ENCODE assay signal across 8 cellular contexts in the genomic region with DNA sequence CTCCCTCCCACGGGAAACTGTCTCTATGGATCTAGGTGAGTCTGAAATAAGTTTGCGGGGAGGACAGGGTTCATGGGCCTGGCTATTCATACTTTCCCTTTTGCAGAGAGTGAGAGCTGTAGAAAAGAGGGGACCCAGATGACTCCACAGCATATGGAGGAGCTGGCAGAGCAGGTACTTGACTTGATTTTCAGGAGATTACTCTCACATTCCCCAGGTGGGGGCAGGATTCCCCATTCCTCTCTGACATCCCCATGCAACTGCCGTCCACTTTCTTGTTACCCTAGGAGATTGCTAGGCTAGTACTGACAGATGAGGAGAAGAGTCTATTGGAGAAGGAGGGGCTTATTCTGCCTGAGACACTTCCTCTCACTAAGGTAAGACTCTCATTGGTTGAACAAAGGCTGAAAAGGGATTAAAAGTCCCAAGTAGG. TPM values are rescaled to one million over a fixed set of nuclear protein-coding genes. Genes with fewer than 3 reads are reported as not detected.
DNase-seq lines count a peak whose midpoint lies in the region; ATAC-seq, FAIRE-seq and TF ChIP-seq lines count a peak whose summit lies in the region.

No MANE protein-coding gene starts in this region.

- WGBS in hepatocyte (ENCODE audit: low lambda C conversion rate, missing lambda C conversion rate) = 2% methylated on average over 3 of the region's 3 CpGs
- WGBS in small intestine, 3 donors = 4 to 6% (median 4%) methylated on average over 3 of the region's 3 CpGs

- peak; percentile 13 for TF ChIP-seq CTCF in hepatocyte (IDR thresholded peaks at IDR 0.05; ENCODE audit: poor library complexity)

- in situ Hi-C loops in ACHN (cut with HindIII; ENCODE audit: low pct_ligation_motif_present, low pct_unique_long_range_greater_than_20kb, low sequenced_read_pairs) = no loop called here

- no peaks in the 10 kb centered on the region for H3K27me3 ChIP-seq in hepatocyte
- no peaks in the 10 kb centered on the region for H3K27me3 ChIP-seq in small intestine (ENCODE audit: control insufficient read depth in 2 of 2, insufficient read depth in 2 of 2, low read length in 2 of 2)

- H3K4me1 ChIP-seq in hepatocyte (ENCODE audit: insufficient read depth) (peaks cover 44% of the 10 kb centered on the region), small intestine (ENCODE audit: control insufficient read depth in 2 of 2, insufficient read depth in 1 of 2, low read depth in 1 of 2, low read length in 1 of 2) (peaks cover 10 to 19% of the 10 kb centered on the region in 2 donors)

- H3K36me3 ChIP-seq in hepatocyte (replicated peaks; ENCODE audit: insufficient read depth, low read depth) (no peaks in the 10 kb centered on the region), small intestine (ENCODE audit: control insufficient read depth in 2 of 2, insufficient read depth in 2 of 2, low read length in 2 of 2) (peaks cover 9 to 20% of the 10 kb centered on the region in 2 donors)

- no peaks in the 10 kb centered on the region for H3K9me3 ChIP-seq in hepatocyte (ENCODE audit: low read depth)
- H3K9me3 ChIP-seq in small intestine (ENCODE audit: control insufficient read depth, low read depth) = no peaks in the 10 kb centered on the region

- peaks cover 43% of the 10 kb centered on the region for H3K36me3 Mint-ChIP-seq in activated T-helper 17 cell treated with anti-CD3 and anti-CD28 coated beads, Interleukin-2, amount 50 U/mL, for 72 hours (ENCODE audit: low read depth)

- peaks cover 61% of the 10 kb centered on the region for H3K79me2 ChIP-seq in hepatocyte

- no peaks in the 10 kb centered on the region for H3K9me3 Mint-ChIP-seq in activated T-helper 17 cell treated with anti-CD3 and anti-CD28 coated beads, Interleukin-2, amount 50 U/mL, for 72 hours

- H3K27me3 Mint-ChIP-seq in activated T-helper 17 cell treated with anti-CD3 and anti-CD28 coated beads, Interleukin-2, amount 50 U/mL, for 72 hours = no peaks in the 10 kb centered on the region

- H3K9me2 ChIP-seq in hepatocyte (replicated peaks; ENCODE audit: insufficient read depth) = no peaks in the 10 kb centered on the region

- peak overlapping the region; percentile 51 for H2AFZ ChIP-seq in hepatocyte

- peaks cover 23% of the 10 kb centered on the region for H4K20me1 ChIP-seq in hepatocyte (ENCODE audit: insufficient read depth, poor library complexity, severe bottlenecking)

- no peak overlapping the region for H3K4me3 Mint-ChIP-seq in activated T-helper 17 cell treated with anti-CD3 and anti-CD28 coated beads, Interleukin-2, amount 50 U/mL, for 72 hours

- peaks cover 4% of the 10 kb centered on the region for H3K4me1 Mint-ChIP-seq in activated T-helper 17 cell treated with anti-CD3 and anti-CD28 coated beads, Interleukin-2, amount 50 U/mL, for 72 hours

- peak overlapping the region; percentile 89 for H3K4me2 ChIP-seq in hepatocyte

- peak; percentile 10 for ATAC-seq in activated T-helper 17 cell treated with anti-CD3 and anti-CD28 coated beads, Interleukin-2, amount 50 U/mL, for 72 hours (replicated peaks)
- ATAC-seq in HG03139 (IDR thresholded peaks at IDR 0.05; ENCODE audit: unreplicated experiment) (no peak), HG03432 (IDR thresholded peaks at IDR 0.05; ENCODE audit: unreplicated experiment) (no peak)

- H3K27ac Mint-ChIP-seq in activated T-helper 17 cell treated with anti-CD3 and anti-CD28 coated beads, Interleukin-2, amount 50 U/mL, for 72 hours = no peak overlapping the region

- H3K27ac ChIP-seq in hepatocyte = peak overlapping the region; percentile 95
- peak overlapping the region; percentile 98 for H3K27ac ChIP-seq in small intestine (ENCODE audit: low read depth in 1 of 2, low read length in 1 of 2)

- DNase-seq in ACHN = peak; percentile 80
- peak; percentile 18 for DNase-seq in GF-D8 (lab: John Stamatoyannopoulos, UW)
- peak; percentile 8 for DNase-seq in NCI-H2107 (lab: John Stamatoyannopoulos, UW)
- DNase-seq in hepatocyte (ENCODE audit: low spot score) = peak; percentile 60
- peak; percentile 66 for DNase-seq in small intestine

- FAIRE-seq in small intestine (lab: Jason Lieb, UNC) = no peak

- peak overlapping the region; percentile 57 for H3K4me3 ChIP-seq in hepatocyte
- H3K4me3 ChIP-seq in small intestine (ENCODE audit: low read depth in 1 of 2, low read length in 2 of 2) = peak overlapping the region; percentile 63 to 84

RNA-seq across cellular contexts. Expression of a gene that starts 0.7 kb away (rescaled TPM):
- total RNA-seq in activated T-helper 17 cell treated with anti-CD3 and anti-CD28 coated beads, Interleukin-2, amount 50 U/mL, for 72 hours = 10 to 100 TPM; 23.9 to 40.3 TPM
- 54.6 and 69.6 TPM in 2 replicates for total RNA-seq in hepatocyte
- polyA plus RNA-seq in hepatocyte = 79.8 and 79.9 TPM in 2 replicates
- polyA plus RNA-seq in small intestine = 10 to 100 TPM; 26.8 to 31.2 (median 28.6) TPM

RNA-seq across cellular contexts. Expression of a gene that starts 1.1 kb away (rescaled TPM):
- total RNA-seq in activated T-helper 17 cell treated with anti-CD3 and anti-CD28 coated beads, Interleukin-2, amount 50 U/mL, for 72 hours = 100 to 1,000 TPM; 293 to 458 TPM
- 100 and 113 TPM in 2 replicates for total RNA-seq in hepatocyte
- 70.5 and 73.4 TPM in 2 replicates for polyA plus RNA-seq in hepatocyte
- polyA plus RNA-seq in small intestine = 100 to 1,000 TPM in 1 of 3 donors, 10 to 100 TPM in 2; 82.1 to 103 (median 88.9) TPM

RNA-seq across cellular contexts. Expression of a gene that starts 15.9 kb away (rescaled TPM):
- 10 to 100 TPM; 27.0 to 36.0 TPM for total RNA-seq in activated T-helper 17 cell treated with anti-CD3 and anti-CD28 coated beads, Interleukin-2, amount 50 U/mL, for 72 hours
- total RNA-seq in hepatocyte = 58.5 and 60.5 TPM in 2 replicates
- polyA plus RNA-seq in hepatocyte (77.5 and 80.2 TPM in 2 replicates), small intestine (100 to 1,000 TPM in 2 of 3 donors, 10 to 100 TPM in 1; 63.4 to 176 (median 166) TPM)

RNA-seq across cellular contexts. Expression of a gene that starts 16.0 kb away (rescaled TPM):
- 10 to 100 TPM; 18.9 to 25.6 TPM for total RNA-seq in activated T-helper 17 cell treated with anti-CD3 and anti-CD28 coated beads, Interleukin-2, amount 50 U/mL, for 72 hours
- total RNA-seq in hepatocyte = 17.1 and 19.3 TPM in 2 replicates
- 11.2 and 11.4 TPM in 2 replicates for polyA plus RNA-seq in hepatocyte
- polyA plus RNA-seq in small intestine = 10 to 100 TPM in 2 of 3 donors, 1 to 10 TPM in 1; 8.1 to 20.9 (median 13.0) TPM

RNA-seq across cellular contexts. Expression of a gene that starts 21.0 kb away (rescaled TPM):
- not detected for total RNA-seq in activated T-helper 17 cell treated with anti-CD3 and anti-CD28 coated beads, Interleukin-2, amount 50 U/mL, for 72 hours
- not detected in 2 replicates for total RNA-seq in hepatocyte
- polyA plus RNA-seq in hepatocyte = not detected in 2 replicates
- under 1 TPM in 1 of 3 donors, not detected in 2; 0.52 TPM for polyA plus RNA-seq in small intestine

Comparison
In these comparisons a context has a peak if more than half of its experiments do, and no peak if none do; other contexts are left out.
1. DNase-seq: peak in every context shown above with its lines; median percentile 80 in ACHN; 66 in small intestine; 60 in hepatocyte; 18 in GF-D8; 8 in NCI-H2107.